7 cellular contexts compared by ENCODE assay signal in genomic region chr9:33374634-33375237, GRCh38. TPM values are rescaled to one million over a fixed set of nuclear protein-coding genes. Genes with fewer than 3 reads are reported as not detected.
A peak's percentile ranks its signal among the peaks of the same experiment; 100 is the strongest.
DNase-seq lines count a peak whose midpoint lies in the region; ATAC-seq and TF ChIP-seq lines count a peak whose summit lies in the region.

No MANE protein-coding gene starts in this region.

- peak; percentile 74 for DNase-seq in GM13977 (ENCODE audit: low spot score)
- peak; percentile 78 for DNase-seq in NT2/D1 (ENCODE audit: low read depth, low spot score)
- DNase-seq in activated T-cell treated with anti-CD3 and anti-CD28 coated beads for 1 hour (ENCODE audit: low read depth), result peak; percentile 53
- DNase-seq in erythroblast (lab: John Stamatoyannopoulos, UW), result peak; percentile 79 to 85
- peak; percentile 78 for DNase-seq in myocyte (ENCODE audit: low read depth)
- peak; percentile 12 to 32 for DNase-seq in stimulated activated CD8-positive, alpha-beta memory T cell treated with anti-CD3 and anti-CD28 coated beads, Interleukin-7, amount 100 ng/mL, for 1 hour (ENCODE audit: low read depth in 2 of 2)

- TF ChIP-seq POLR2A in erythroblast (IDR thresholded peaks at IDR 0.05; ENCODE audit: low read length), result no peak

- peak overlapping the region; percentile 54 for H3K9ac ChIP-seq in NT2/D1 (ENCODE audit: insufficient read length, low read depth)

- no peaks in the 10 kb centered on the region for H3K9me3 ChIP-seq in NT2/D1 (ENCODE audit: insufficient read depth, low read length)

- H3K4me1 ChIP-seq in NT2/D1 (ENCODE audit: insufficient read depth, insufficient read length), result peaks cover 16% of the 10 kb centered on the region

- in situ Hi-C loops in GM13977 (cut with MboI; ENCODE audit: low pct_unique_long_range_greater_than_20kb, low sequenced_read_pairs, unreplicated experiment), result no loop called here

- H3K27me3 ChIP-seq in NT2/D1 (ENCODE audit: insufficient read depth, insufficient read length), result no peaks in the 10 kb centered on the region

- ATAC-seq in HG03520 (IDR thresholded peaks at IDR 0.05; ENCODE audit: unreplicated experiment), result peak; percentile 41

- no peak overlapping the region for H3K4me3 ChIP-seq in NT2/D1 (ENCODE audit: insufficient read length, low read depth)

- H3K36me3 ChIP-seq in NT2/D1 (ENCODE audit: insufficient read depth, insufficient read length, low read length), result peaks cover 44% of the 10 kb centered on the region

- peak; percentile 84 for TF ChIP-seq CTCF in GM13977 (IDR thresholded peaks at IDR 0.05; ENCODE audit: extremely low read depth, insufficient read depth, missing control alignments)

RNA-seq across cellular contexts. Expression of gene AQP7, which starts 27.6 kb away (rescaled TPM):
- 0.10 and 0.48 TPM in 2 replicates for total RNA-seq in myocyte
- polyA plus RNA-seq in myocyte (2012), result 0.35 TPM

Comparison
In these comparisons a context has a peak if more than half of its experiments do, and no peak if none do; other contexts are left out.
1. DNase-seq: peak in every context shown above with its lines; median percentile 82 in erythroblast; 78 in NT2/D1; 78 in myocyte; 74 in GM13977; 53 in activated T-cell treated with anti-CD3 and anti-CD28 coated beads for 1 hour; 22 in stimulated activated CD8-positive, alpha-beta memory T cell treated with anti-CD3 and anti-CD28 coated beads, Interleukin-7, amount 100 ng/mL, for 1 hour.